In genomic region chr2:237662671-237663093, GRCh38 we compare ENCODE assay signal across 8 cellular contexts. TPM values are rescaled to one million over a fixed set of nuclear protein-coding genes. Genes with fewer than 3 reads are reported as not detected.
DNase-seq lines count a peak whose midpoint lies in the region; ATAC-seq and TF ChIP-seq lines count a peak whose summit lies in the region.

No MANE protein-coding gene starts in this region.

- intact Hi-C loops in lower lobe of right lung (cut with DNase I) = no loop called here

- H3K27ac ChIP-seq in duodenal mucosa (ENCODE audit: low read depth, low read length) (no peak overlapping the region), lower lobe of right lung (peak overlapping the region; percentile 71)

- ATAC-seq in lower lobe of right lung = peak; percentile 97 to 98
- no peak for ATAC-seq in HG02623 (IDR thresholded peaks at IDR 0.05; ENCODE audit: unreplicated experiment)

- H3K4me3 ChIP-seq in duodenal mucosa (ENCODE audit: low read depth in 1 of 2, low read length in 2 of 2) = peak overlapping the region; percentile 37 to 50
- H3K4me3 ChIP-seq in lower lobe of right lung = peak overlapping the region; percentile 12

- H3K36me3 ChIP-seq in duodenal mucosa (ENCODE audit: control insufficient read depth in 1 of 2, insufficient read depth in 2 of 2, low read length in 2 of 2) (no peaks in the 10 kb centered on the region), lower lobe of right lung (no peaks in the 10 kb centered on the region)

- H3K9ac ChIP-seq in duodenal mucosa (ENCODE audit: low read depth in 1 of 2, low read length in 2 of 2) = no peak overlapping the region

- H3K27me3 ChIP-seq in duodenal mucosa (ENCODE audit: control insufficient read depth in 1 of 2, insufficient read depth in 2 of 2, low read length in 2 of 2) = no peaks in the 10 kb centered on the region
- no peaks in the 10 kb centered on the region for H3K27me3 ChIP-seq in lower lobe of right lung (ENCODE audit: low read depth)

- no peak for TF ChIP-seq CTCF in lower lobe of right lung (IDR thresholded peaks at IDR 0.05)

- peaks cover 9 to 17% of the 10 kb centered on the region in 2 donors for H3K4me1 ChIP-seq in duodenal mucosa (ENCODE audit: control insufficient read depth in 1 of 2, insufficient read depth in 2 of 2, low read length in 2 of 2)
- peaks cover 22% of the 10 kb centered on the region for H3K4me1 ChIP-seq in lower lobe of right lung

- DNase-seq in H4 (ENCODE audit: low spot score) (peak; percentile 95), NCI-H2107 treated with DMSO at 0.1 percent for 48 hours (lab: John Stamatoyannopoulos, UW; ENCODE audit: unreplicated experiment) (peak; percentile 60), UCSD-AML1 (lab: John Stamatoyannopoulos, UW; ENCODE audit: unreplicated experiment) (peak; percentile 58), lower lobe of right lung (peak; percentile 96), DMS114 treated with DMSO at 0.1 percent for 48 hours (lab: John Stamatoyannopoulos, UW; ENCODE audit: unreplicated experiment) (no peak)
- DNase-seq in stimulated activated CD8-positive, alpha-beta memory T cell treated with anti-CD3 and anti-CD28 coated beads, Interleukin-2, amount 100 ng/mL, for 48 hours (ENCODE audit: low read depth in 2 of 2) = peak; percentile 41 to 44

- no peaks in the 10 kb centered on the region for H3K9me3 ChIP-seq in duodenal mucosa (ENCODE audit: control insufficient read depth in 1 of 2, low read length in 2 of 2)
- no peaks in the 10 kb centered on the region for H3K9me3 ChIP-seq in lower lobe of right lung

RNA-seq across cellular contexts. Expression of gene LRRFIP1, which starts 35.3 kb away (rescaled TPM):
- total RNA-seq in H4 (2014; rRNA removed; shearing (Covaris generic)) = 19.0 and 21.5 TPM in 2 replicates
- total RNA-seq in lower lobe of right lung = 180 TPM
